Comparison of ENCODE assay signal across 16 cellular contexts in the genomic region with DNA sequence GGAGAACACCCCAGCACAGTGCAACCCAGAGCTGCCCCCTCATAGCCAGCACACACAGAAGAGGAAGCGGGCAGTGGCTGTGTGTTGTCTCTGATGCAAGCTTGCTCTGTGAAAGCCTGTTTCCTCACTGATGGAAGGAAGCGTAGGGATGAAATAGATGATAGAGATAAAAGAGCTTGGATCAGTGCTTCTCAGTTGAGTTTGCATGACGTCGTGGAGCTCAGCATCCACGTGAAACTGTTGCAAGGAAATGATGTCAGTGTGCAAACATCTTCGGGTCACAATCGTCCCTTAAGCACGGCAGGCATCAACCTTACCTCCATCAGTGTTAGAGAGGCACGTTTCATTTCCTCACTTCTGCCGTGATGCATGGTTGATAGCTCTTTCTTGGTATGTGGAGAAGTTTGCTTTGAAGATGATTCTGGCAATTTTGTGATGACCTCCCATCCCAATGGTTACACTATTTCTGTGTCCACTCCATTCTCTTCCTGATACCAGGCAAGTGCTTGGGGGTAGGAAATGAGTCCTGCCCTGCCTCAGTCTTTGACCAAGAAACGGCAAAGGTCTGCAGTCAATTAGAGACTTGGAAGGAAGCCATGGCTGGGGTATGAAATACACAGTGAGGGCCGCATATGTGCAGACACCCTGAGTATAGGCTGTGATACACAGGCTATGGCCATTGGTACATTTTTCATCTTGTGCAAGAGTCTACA.
"Had no signal": no experiment of that assay in that cellular context is flagged by ENCODE, and none has a peak within 500 bp of the region (broad histone marks: within the 10 kb centered on the region; RNA-seq: fewer than 3 reads in every experiment).

No MANE protein-coding gene starts in this region.

- H3K9ac ChIP-seq: neural progenitor cell, parathyroid adenoma had no signal

- H3K36me3 ChIP-seq: brain microvascular endothelial cell, heart right ventricle, neural progenitor cell, thyroid gland, vagina had no signal

- H3K4me2 ChIP-seq: neural progenitor cell had no signal

- H3K4me3 ChIP-seq: heart right ventricle, neural progenitor cell, thyroid gland, vagina had no signal

- H3K4me1 ChIP-seq: parathyroid adenoma, thyroid gland, vagina had no signal

- H3K79me2 ChIP-seq: parathyroid adenoma had no signal

- ATAC-seq: activated CD4-positive, CD25-positive, alpha-beta regulatory T cell treated with anti-CD3 and anti-CD28 coated beads, Interleukin-2, amount 50 U/mL, for 24 hours; heart right ventricle; left ventricle myocardium superior had no signal

- FAIRE-seq: endothelial cell of umbilical vein, frontal cortex, keratinocyte had no signal

- H3K27ac ChIP-seq: brain microvascular endothelial cell, heart right ventricle, neural progenitor cell, parathyroid adenoma, thyroid gland, vagina had no signal

- H3K9me3 ChIP-seq: heart right ventricle, thyroid gland, vagina had no signal

- DNase-seq: activated CD4-positive, alpha-beta T cell treated with anti-CD3 and anti-CD28 coated beads, Interleukin-2, amount 50 U/mL, for 4 hours; activated effector memory CD4-positive, alpha-beta T cell treated with Interleukin-2 at 50 U/mL for 16 hours; activated T-cell treated with anti-CD3 and anti-CD28 coated beads, Interleukin-2, amount 50 U/mL, for 1 hour; brain microvascular endothelial cell; heart right ventricle; left ventricle myocardium superior; stimulated activated CD4-positive, alpha-beta T cell treated with anti-CD3 and anti-CD28 coated beads, Interleukin-4, amount 100 ng/mL, for 1 hour; T-helper 2 cell; thyroid gland had no signal

- H3K27me3 ChIP-seq: brain microvascular endothelial cell, neural progenitor cell, thyroid gland, vagina had no signal
